30 cellular contexts compared by ENCODE assay signal in the genomic region with DNA sequence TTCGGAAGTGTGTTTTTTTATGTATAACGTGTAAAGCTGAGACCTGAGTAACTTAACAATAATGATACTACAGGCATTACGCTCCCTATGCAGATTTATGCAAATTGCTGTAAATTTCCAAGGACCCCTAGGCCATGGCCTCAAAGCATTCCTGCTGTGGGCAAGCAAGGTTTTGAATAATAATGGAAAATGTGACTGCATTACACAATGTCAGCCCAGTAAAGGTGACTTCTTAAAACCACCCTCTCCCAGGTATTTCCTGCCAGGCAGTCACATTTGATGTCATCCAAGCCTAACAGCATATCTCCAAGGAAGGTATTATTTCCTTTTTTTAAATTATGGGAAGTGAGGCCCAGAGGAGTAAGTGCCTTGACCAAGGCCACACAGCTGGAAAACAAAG.
"Had no signal": no experiment of that assay in that cellular context is flagged by ENCODE, and none has a peak within 500 bp of the region (broad histone marks: within the 10 kb centered on the region; RNA-seq: fewer than 3 reads in every experiment).

No MANE protein-coding gene starts in this region.

- H3K27me3 Mint-ChIP-seq: activated CD4-positive, alpha-beta T cell treated with anti-CD3 and anti-CD28 coated beads for 36 hours; activated naive CD8-positive, alpha-beta T cell treated with anti-CD3 and anti-CD28 coated beads, Interleukin-2, amount 50 U/mL, for 24 hours; activated T-cell treated with anti-CD3 and anti-CD28 coated beads, Interleukin-2, amount 50 U/mL, for 24 hours had no signal

- H3K9ac ChIP-seq: SK-N-SH had no signal

- H3K27ac ChIP-seq: ascending aorta, body of pancreas, Peyer's patch, RWPE1, SJCRH30, VCaP had no signal

- ATAC-seq: activated CD4-positive, alpha-beta T cell treated with anti-CD3 and anti-CD28 coated beads for 36 hours; activated CD8-positive, alpha-beta T cell treated with anti-CD3 and anti-CD28 coated beads, Interleukin-2, amount 10 ng/mL, durations not matched to agents 7 days and 5 days; activated naive CD4-positive, alpha-beta T cell treated with anti-CD3 and anti-CD28 coated beads, Interleukin-2, amount 50 U/mL, for 72 hours; activated naive CD8-positive, alpha-beta T cell treated with anti-CD3 and anti-CD28 coated beads, Interleukin-2, amount 50 U/mL, for 24 hours; body of pancreas had no signal

- DNase-seq: activated CD4-positive, alpha-beta T cell treated with anti-CD3 and anti-CD28 coated beads for 36 hours; activated CD4-positive, alpha-beta T cell treated with anti-CD3 and anti-CD28 coated beads, Interleukin-2, amount 50 U/mL, for 4 hours; activated CD8-positive, alpha-beta memory T cell treated with anti-CD3 and anti-CD28 coated beads, Interleukin-2, amount 50 U/mL, for 48 hours; activated CD8-positive, alpha-beta T cell treated with anti-CD3 and anti-CD28 coated beads, Interleukin-2, amount 10 ng/mL, durations not matched to agents 7 days and 5 days; activated effector memory CD4-positive, alpha-beta T cell treated with anti-CD3 and anti-CD28 coated beads, Interleukin-2, amount 50 U/mL, for 16 hours; activated naive CD4-positive, alpha-beta T cell treated with Interleukin-2 at 50 U/mL for 16 hours; activated naive CD8-positive, alpha-beta T cell treated with anti-CD3 and anti-CD28 coated beads, Interleukin-2, amount 50 U/mL, for 24 hours; activated T-cell treated with anti-CD3 and anti-CD28 coated beads, Interleukin-2, amount 50 U/mL, for 24 hours; amniotic stem cell; body of pancreas; central memory CD4-positive, alpha-beta T cell; NCI-H1048; NCI-H146; NCI-H187 treated with DMSO at 0.1 percent for 48 hours; NCI-H2081 treated with DMSO at 0.1 percent for 48 hours; NCI-H2171; NCI-H2227 treated with DMSO at 0.1 percent for 48 hours; NCI-H446 treated with DMSO at 0.1 percent for 48 hours; NCI-H526 treated with DMSO at 0.1 percent for 48 hours; NK-92 treated with Interleukin-12 subunit alpha and Interleukin-12 subunit beta, amount 100 ng/mL, for 24 hours; Peyer's patch; Right ventricle myocardium superior; SJCRH30; SK-N-SH; T-helper 1 cell had no signal

- H3K4me1 ChIP-seq: ascending aorta, body of pancreas, Peyer's patch, SJCRH30 had no signal

- H3K4me3 ChIP-seq: ascending aorta, body of pancreas, Peyer's patch, SJCRH30 had no signal

- H3K9me3 ChIP-seq: ascending aorta, Peyer's patch, SJCRH30, SK-N-SH had no signal

- H3K4me1 Mint-ChIP-seq: activated CD4-positive, alpha-beta T cell treated with anti-CD3 and anti-CD28 coated beads for 36 hours; activated naive CD8-positive, alpha-beta T cell treated with anti-CD3 and anti-CD28 coated beads, Interleukin-2, amount 50 U/mL, for 24 hours had no signal

- H3K36me3 ChIP-seq: ascending aorta, Peyer's patch, SJCRH30 had no signal

- H3K27ac Mint-ChIP-seq: activated CD4-positive, alpha-beta T cell treated with anti-CD3 and anti-CD28 coated beads for 36 hours; activated CD8-positive, alpha-beta T cell treated with anti-CD3 and anti-CD28 coated beads, Interleukin-2, amount 10 ng/mL, durations not matched to agents 7 days and 5 days; activated naive CD4-positive, alpha-beta T cell treated with anti-CD3 and anti-CD28 coated beads, Interleukin-2, amount 50 U/mL, for 72 hours; activated naive CD8-positive, alpha-beta T cell treated with anti-CD3 and anti-CD28 coated beads, Interleukin-2, amount 50 U/mL, for 24 hours; activated T-cell treated with anti-CD3 and anti-CD28 coated beads, Interleukin-2, amount 50 U/mL, for 24 hours; activated T-helper 1 cell treated with anti-CD3 and anti-CD28 coated beads, Interleukin-12 subunit alpha, Interleukin-12 subunit beta, Interleukin-2, Interleukin-4 antibody, amounts not matched to agents 30 ng/mL and 10 ng/mL and 1 ng/mL, durations not matched to agents 14 hours and 24 hours and 36 hours had no signal

- H3K4me3 Mint-ChIP-seq: activated CD4-positive, alpha-beta T cell treated with anti-CD3 and anti-CD28 coated beads for 36 hours; activated CD8-positive, alpha-beta T cell treated with anti-CD3 and anti-CD28 coated beads, Interleukin-2, amount 10 ng/mL, durations not matched to agents 7 days and 5 days; activated naive CD8-positive, alpha-beta T cell treated with anti-CD3 and anti-CD28 coated beads, Interleukin-2, amount 50 U/mL, for 24 hours; activated T-cell treated with anti-CD3 and anti-CD28 coated beads, Interleukin-2, amount 50 U/mL, for 24 hours; activated T-helper 1 cell treated with anti-CD3 and anti-CD28 coated beads, Interleukin-12 subunit alpha, Interleukin-12 subunit beta, Interleukin-2, Interleukin-4 antibody, amounts not matched to agents 30 ng/mL and 10 ng/mL and 1 ng/mL, durations not matched to agents 14 hours and 24 hours and 36 hours had no signal

- H3K27me3 ChIP-seq: ascending aorta, body of pancreas, Peyer's patch, SJCRH30 had no signal
